ENCODE assay signal across 8 cellular contexts in the genomic region with DNA sequence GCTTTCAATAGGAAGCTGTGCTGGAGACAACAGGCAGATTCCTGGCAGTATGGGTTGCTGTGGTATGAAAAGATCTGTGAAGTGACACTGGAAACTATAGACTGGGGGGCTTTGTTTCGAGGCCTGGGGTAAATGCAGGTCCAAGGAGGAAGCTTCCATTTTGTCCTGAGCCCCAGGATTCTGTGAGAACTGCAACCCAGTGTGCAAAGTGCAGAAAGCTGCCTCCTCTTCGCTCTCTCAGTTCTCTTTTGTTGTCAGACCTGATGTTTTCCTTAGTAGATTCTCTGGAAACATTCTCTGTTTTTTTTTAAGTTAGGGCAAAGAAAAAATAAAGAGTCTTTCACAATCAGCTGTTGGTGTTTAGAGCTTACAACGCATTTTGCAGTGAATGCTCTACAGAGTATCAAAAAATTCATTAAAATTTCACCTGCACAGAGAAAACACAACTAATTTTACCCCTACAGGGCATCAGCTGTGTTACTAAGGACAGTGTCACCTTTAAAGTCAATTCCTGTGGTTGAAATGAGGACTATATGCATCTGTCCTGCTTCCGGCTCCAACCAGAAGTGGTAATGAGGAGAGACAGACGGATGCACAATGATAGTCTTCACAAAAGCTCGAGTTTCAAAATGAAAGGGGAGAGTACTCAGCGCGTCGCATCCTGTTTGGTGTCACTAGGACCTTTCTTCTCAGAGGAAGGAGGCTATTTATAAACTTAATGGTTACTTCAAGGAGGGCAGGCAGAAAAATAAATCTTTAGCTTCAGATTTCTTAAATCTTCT.
A peak's percentile ranks its signal among the peaks of the same experiment; 100 is the strongest.
DNase-seq lines count a peak whose midpoint lies in the region; ATAC-seq and TF ChIP-seq lines count a peak whose summit lies in the region.

No MANE protein-coding gene starts in this region.

- H4K20me1 ChIP-seq in hepatocyte (ENCODE audit: insufficient read depth, poor library complexity, severe bottlenecking), result no peaks in the 10 kb centered on the region

- peak overlapping the region; percentile 89 for H3K27ac ChIP-seq in thymus (ENCODE audit: low read depth)
- no peak overlapping the region for H3K27ac ChIP-seq in hepatocyte

- ATAC-seq in GM19397 (IDR thresholded peaks at IDR 0.05; ENCODE audit: unreplicated experiment) (peak; percentile 89), HG03442 (IDR thresholded peaks at IDR 0.05; ENCODE audit: unreplicated experiment) (peak; percentile 92)
- peak; percentile 99 for ATAC-seq in activated CD8-positive, alpha-beta memory T cell treated with anti-CD3 and anti-CD28 coated beads, Interleukin-2, amount 10 ng/mL, durations not matched to agents 7 days and 5 days

- H3K9me2 ChIP-seq in hepatocyte (replicated peaks; ENCODE audit: insufficient read depth), result no peaks in the 10 kb centered on the region

- H3K9me3 Mint-ChIP-seq in activated CD8-positive, alpha-beta memory T cell treated with anti-CD3 and anti-CD28 coated beads, Interleukin-2, amount 10 ng/mL, durations not matched to agents 7 days and 5 days (ENCODE audit: low read depth), result no peaks in the 10 kb centered on the region

- H3K4me3 ChIP-seq in thymus (ENCODE audit: low read length) (peak overlapping the region; percentile 27), hepatocyte (no peak overlapping the region)

- DNase-seq in DMS153 treated with DMSO at 0.1 percent for 48 hours (lab: John Stamatoyannopoulos, UW; ENCODE audit: unreplicated experiment), result peak; percentile 50
- peak; percentile 89 for DNase-seq in activated CD8-positive, alpha-beta memory T cell treated with anti-CD3 and anti-CD28 coated beads, Interleukin-2, amount 10 ng/mL, durations not matched to agents 7 days and 5 days
- DNase-seq in medulla oblongata (ENCODE audit: extremely low spot score), result peak; percentile 77
- DNase-seq in hepatocyte (ENCODE audit: low spot score), result no peak
- no peak for DNase-seq in AML-193 (lab: John Stamatoyannopoulos, UW)

- H3K9me3 ChIP-seq in thymus (ENCODE audit: control insufficient read depth), result no peaks in the 10 kb centered on the region
- H3K9me3 ChIP-seq in hepatocyte (ENCODE audit: low read depth), result no peaks in the 10 kb centered on the region

- H3K27me3 ChIP-seq in thymus (ENCODE audit: control insufficient read depth, insufficient read depth) (no peaks in the 10 kb centered on the region), hepatocyte (no peaks in the 10 kb centered on the region)

- H3K36me3 Mint-ChIP-seq in activated CD8-positive, alpha-beta memory T cell treated with anti-CD3 and anti-CD28 coated beads, Interleukin-2, amount 10 ng/mL, durations not matched to agents 7 days and 5 days, result peaks cover 1% of the 10 kb centered on the region

- H3K36me3 ChIP-seq in thymus (ENCODE audit: control insufficient read depth, insufficient read depth) (no peaks in the 10 kb centered on the region), hepatocyte (replicated peaks; ENCODE audit: insufficient read depth, low read depth) (no peaks in the 10 kb centered on the region)

- 20% methylated on average over 9 of the region's 9 CpGs for WGBS in thymus
- 67% methylated on average over 9 of the region's 9 CpGs for whole genome bisulfite sequencing in hepatocyte (ENCODE audit: low lambda C conversion rate, missing lambda C conversion rate)

- TF ChIP-seq CTCF in hepatocyte (IDR thresholded peaks at IDR 0.05; ENCODE audit: poor library complexity), result no peak

- no peaks in the 10 kb centered on the region for H3K79me2 ChIP-seq in hepatocyte

- no peaks in the 10 kb centered on the region for H3K27me3 Mint-ChIP-seq in activated CD8-positive, alpha-beta memory T cell treated with anti-CD3 and anti-CD28 coated beads, Interleukin-2, amount 10 ng/mL, durations not matched to agents 7 days and 5 days

- H3K4me3 Mint-ChIP-seq in activated CD8-positive, alpha-beta memory T cell treated with anti-CD3 and anti-CD28 coated beads, Interleukin-2, amount 10 ng/mL, durations not matched to agents 7 days and 5 days, result peak overlapping the region; percentile 60

- H3K4me2 ChIP-seq in hepatocyte, result no peak overlapping the region

- peaks cover 49% of the 10 kb centered on the region for H3K4me1 Mint-ChIP-seq in activated CD8-positive, alpha-beta memory T cell treated with anti-CD3 and anti-CD28 coated beads, Interleukin-2, amount 10 ng/mL, durations not matched to agents 7 days and 5 days

- CTCF ChIA-PET in activated CD8-positive, alpha-beta memory T cell treated with anti-CD3 and anti-CD28 coated beads, Interleukin-2, amount 10 ng/mL, durations not matched to agents 7 days and 5 days (lab: Charles Lee), result interaction anchor here (0.8 to 4.8 kb wide), 14 partner anchors 9 to 165 kb away, joined by 3 to 33 read pairs (median 5); a partner anchor contains a TSS

- H3K27ac Mint-ChIP-seq in activated CD8-positive, alpha-beta memory T cell treated with anti-CD3 and anti-CD28 coated beads, Interleukin-2, amount 10 ng/mL, durations not matched to agents 7 days and 5 days, result peak overlapping the region; percentile 95

- H3K4me1 ChIP-seq in thymus (ENCODE audit: control insufficient read depth, insufficient read depth, low read length) (peaks cover 18% of the 10 kb centered on the region), hepatocyte (ENCODE audit: insufficient read depth) (no peaks in the 10 kb centered on the region)

- no peak overlapping the region for H2AFZ ChIP-seq in hepatocyte

Comparison
In these comparisons a context has a peak if more than half of its experiments do, and no peak if none do; other contexts are left out.
1. DNase-seq: peak in DMS153 treated with DMSO at 0.1 percent for 48 hours (single experiment), activated CD8-positive, alpha-beta memory T cell treated with anti-CD3 and anti-CD28 coated beads, Interleukin-2, amount 10 ng/mL, durations not matched to agents 7 days and 5 days (single experiment) and medulla oblongata (single experiment); none in hepatocyte (single experiment) and AML-193 (0 of 2).
2. Peak in every context shown above with its lines, with median percentiles within 50 percentile points of each other: ATAC-seq.